39 cellular contexts compared by ENCODE assay signal in the genomic region with DNA sequence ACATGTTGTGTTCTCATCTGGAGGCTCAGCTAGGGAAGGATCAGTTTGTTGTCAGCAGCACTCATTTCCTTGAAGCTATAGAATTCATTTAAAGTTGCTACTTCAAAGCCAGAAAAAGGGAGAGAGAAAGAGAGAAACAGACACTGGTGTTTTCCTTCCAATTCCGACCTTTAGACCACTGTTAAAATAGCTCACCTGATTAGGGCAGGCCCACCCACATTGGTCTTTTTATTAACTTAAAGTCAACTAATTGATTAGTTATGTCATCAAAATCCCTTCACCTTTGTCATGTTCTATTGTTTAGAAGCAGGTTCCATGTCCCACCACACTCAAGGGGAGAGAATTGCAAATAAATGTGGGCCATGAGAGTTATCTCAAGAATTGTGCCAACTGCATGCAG.
"Had no signal": no experiment of that assay in that cellular context is flagged by ENCODE, and none has a peak within 500 bp of the region (broad histone marks: within the 10 kb centered on the region; RNA-seq: fewer than 3 reads in every experiment).

No MANE protein-coding gene starts in this region.

- H3K4me3 Mint-ChIP-seq: activated naive CD4-positive, alpha-beta T cell treated with anti-CD3 and anti-CD28 coated beads for 36 hours; activated naive CD4-positive, alpha-beta T cell treated with anti-CD3 and anti-CD28 coated beads, Interleukin-2, amount 10 ng/mL, durations not matched to agents 7 days and 5 days; activated naive CD4-positive, alpha-beta T cell treated with anti-CD3 and anti-CD28 coated beads, Interleukin-2, amount 50 U/mL, for 24 hours; activated naive CD8-positive, alpha-beta T cell; activated naive CD8-positive, alpha-beta T cell treated with anti-CD3 and anti-CD28 coated beads for 36 hours; activated naive CD8-positive, alpha-beta T cell treated with anti-CD3 and anti-CD28 coated beads, Interleukin-2, amount 10 ng/mL, durations not matched to agents 7 days and 5 days; activated naive CD8-positive, alpha-beta T cell treated with anti-CD3 and anti-CD28 coated beads, Interleukin-2, amount 50 U/mL, for 24 hours; activated T-cell treated with anti-CD3 and anti-CD28 coated beads, Interleukin-2, amount 50 U/mL, for 24 hours; activated T-cell treated with anti-CD3 and anti-CD28 coated beads, Interleukin-2, amount 50 U/mL, for 4 hours; activated T-cell treated with anti-CD3 and anti-CD28 coated beads, Interleukin-2, amount 50 U/mL, for 72 hours; activated T-helper 1 cell treated with anti-CD3 and anti-CD28 coated beads, Interleukin-12 subunit alpha, Interleukin-12 subunit beta, Interleukin-2, Interleukin-4 antibody, amounts not matched to agents 30 ng/mL and 10 ng/mL and 1 ng/mL, durations not matched to agents 14 hours and 24 hours and 36 hours; activated T-helper 17 cell treated with anti-CD3 and anti-CD28 coated beads, Interleukin-2, amount 50 U/mL, for 72 hours; brain; central memory CD8-positive, alpha-beta T cell had no signal

- H3K9me3 ChIP-seq: adrenal gland, ascending aorta, body of pancreas had no signal

- DNase-seq: activated effector memory CD4-positive, alpha-beta T cell treated with anti-CD3 and anti-CD28 coated beads, Interleukin-2, amount 50 U/mL, for 16 hours; activated effector memory CD4-positive, alpha-beta T cell treated with Interleukin-2 at 50 U/mL for 16 hours; activated gamma-delta T cell; activated gamma-delta T cell treated with Interleukin-2 at 50 U/mL for 16 hours; activated naive CD4-positive, alpha-beta T cell; activated naive CD4-positive, alpha-beta T cell treated with anti-CD3 and anti-CD28 coated beads for 36 hours; activated naive CD4-positive, alpha-beta T cell treated with anti-CD3 and anti-CD28 coated beads, Interleukin-2, amount 10 ng/mL, durations not matched to agents 7 days and 5 days; activated naive CD4-positive, alpha-beta T cell treated with anti-CD3 and anti-CD28 coated beads, Interleukin-2, amount 50 U/mL, for 16 hours; activated naive CD4-positive, alpha-beta T cell treated with Interleukin-2 at 50 U/mL for 16 hours; activated naive CD8-positive, alpha-beta T cell treated with anti-CD3 and anti-CD28 coated beads for 36 hours; activated naive CD8-positive, alpha-beta T cell treated with anti-CD3 and anti-CD28 coated beads, Interleukin-2, amount 10 ng/mL, durations not matched to agents 7 days and 5 days; activated naive CD8-positive, alpha-beta T cell treated with anti-CD3 and anti-CD28 coated beads, Interleukin-2, amount 50 U/mL, for 24 hours; activated T-cell treated with anti-CD3 and anti-CD28 coated beads, Interleukin-2, amount 50 U/mL, for 1 hour; activated T-cell treated with anti-CD3 and anti-CD28 coated beads, Interleukin-2, amount 50 U/mL, for 24 hours; activated T-cell treated with anti-CD3 and anti-CD28 coated beads, Interleukin-2, amount 50 U/mL, for 4 hours; activated T-cell treated with anti-CD3 and anti-CD28 coated beads, Interleukin-2, amount 50 U/mL, for 48 hours; activated T-cell treated with anti-CD3 and anti-CD28 coated beads, Interleukin-2, amount 50 U/mL, for 72 hours; adrenal gland; amniotic stem cell; amygdala; anterior cingulate cortex; aorta; body of pancreas; brain microvascular endothelial cell; caudate nucleus; cerebellar nuclear complex had no signal

- FAIRE-seq: astrocyte, bronchial epithelial cell had no signal

- H3K27me3 Mint-ChIP-seq: activated naive CD4-positive, alpha-beta T cell treated with anti-CD3 and anti-CD28 coated beads, Interleukin-2, amount 10 ng/mL, durations not matched to agents 7 days and 5 days; activated naive CD4-positive, alpha-beta T cell treated with anti-CD3 and anti-CD28 coated beads, Interleukin-2, amount 50 U/mL, for 24 hours; activated naive CD8-positive, alpha-beta T cell; activated naive CD8-positive, alpha-beta T cell treated with anti-CD3 and anti-CD28 coated beads for 36 hours; activated naive CD8-positive, alpha-beta T cell treated with anti-CD3 and anti-CD28 coated beads, Interleukin-2, amount 10 ng/mL, durations not matched to agents 7 days and 5 days; activated naive CD8-positive, alpha-beta T cell treated with anti-CD3 and anti-CD28 coated beads, Interleukin-2, amount 50 U/mL, for 24 hours; activated T-cell treated with anti-CD3 and anti-CD28 coated beads, Interleukin-2, amount 50 U/mL, for 24 hours; activated T-helper 17 cell treated with anti-CD3 and anti-CD28 coated beads, Interleukin-2, amount 50 U/mL, for 72 hours; brain; central memory CD8-positive, alpha-beta T cell had no signal

- H3K27ac ChIP-seq: adrenal gland, ascending aorta, body of pancreas, brain microvascular endothelial cell, breast epithelium, cardiac muscle cell had no signal

- H3K4me1 ChIP-seq: adrenal gland, ascending aorta, body of pancreas, breast epithelium had no signal

- H3K36me3 ChIP-seq: adrenal gland, ascending aorta, brain microvascular endothelial cell, breast epithelium, cardiac muscle cell had no signal

- H3K27ac Mint-ChIP-seq: activated naive CD4-positive, alpha-beta T cell treated with anti-CD3 and anti-CD28 coated beads for 36 hours; activated naive CD4-positive, alpha-beta T cell treated with anti-CD3 and anti-CD28 coated beads, Interleukin-2, amount 10 ng/mL, durations not matched to agents 7 days and 5 days; activated naive CD4-positive, alpha-beta T cell treated with anti-CD3 and anti-CD28 coated beads, Interleukin-2, amount 50 U/mL, for 24 hours; activated naive CD4-positive, alpha-beta T cell treated with anti-CD3 and anti-CD28 coated beads, Interleukin-2, amount 50 U/mL, for 72 hours; activated naive CD8-positive, alpha-beta T cell; activated naive CD8-positive, alpha-beta T cell treated with anti-CD3 and anti-CD28 coated beads for 36 hours; activated naive CD8-positive, alpha-beta T cell treated with anti-CD3 and anti-CD28 coated beads, Interleukin-2, amount 10 ng/mL, durations not matched to agents 7 days and 5 days; activated naive CD8-positive, alpha-beta T cell treated with anti-CD3 and anti-CD28 coated beads, Interleukin-2, amount 50 U/mL, for 24 hours; activated T-cell treated with anti-CD3 and anti-CD28 coated beads, Interleukin-2, amount 50 U/mL, for 24 hours; activated T-cell treated with anti-CD3 and anti-CD28 coated beads, Interleukin-2, amount 50 U/mL, for 72 hours; activated T-helper 1 cell treated with anti-CD3 and anti-CD28 coated beads, Interleukin-12 subunit alpha, Interleukin-12 subunit beta, Interleukin-2, Interleukin-4 antibody, amounts not matched to agents 30 ng/mL and 10 ng/mL and 1 ng/mL, durations not matched to agents 14 hours and 24 hours and 36 hours; activated T-helper 17 cell treated with anti-CD3 and anti-CD28 coated beads, Interleukin-2, amount 50 U/mL, for 72 hours; activated T-helper 2 cell treated with anti-CD3 and anti-CD28 coated beads, Interferon-gamma antibody, Interleukin-2, Interleukin-4, amounts not matched to agents 10 μg/mL and 5 μg/mL and 100 μg/mL, durations not matched to agents 14 hours and 24 hours and 36 hours; brain had no signal

- ATAC-seq: activated naive CD4-positive, alpha-beta T cell treated with anti-CD3 and anti-CD28 coated beads, Interleukin-2, amount 50 U/mL, for 72 hours; activated naive CD8-positive, alpha-beta T cell treated with anti-CD3 and anti-CD28 coated beads, Interleukin-2, amount 50 U/mL, for 24 hours; activated T-cell treated with anti-CD3 and anti-CD28 coated beads, Interleukin-2, amount 50 U/mL, for 4 hours; activated T-cell treated with anti-CD3 and anti-CD28 coated beads, Interleukin-2, amount 50 U/mL, for 72 hours; activated T-helper 17 cell treated with anti-CD3 and anti-CD28 coated beads, Interleukin-2, amount 50 U/mL, for 72 hours; body of pancreas had no signal

- H3K4me1 Mint-ChIP-seq: activated naive CD4-positive, alpha-beta T cell treated with anti-CD3 and anti-CD28 coated beads, Interleukin-2, amount 10 ng/mL, durations not matched to agents 7 days and 5 days; activated naive CD4-positive, alpha-beta T cell treated with anti-CD3 and anti-CD28 coated beads, Interleukin-2, amount 50 U/mL, for 24 hours; activated naive CD8-positive, alpha-beta T cell treated with anti-CD3 and anti-CD28 coated beads for 36 hours; activated naive CD8-positive, alpha-beta T cell treated with anti-CD3 and anti-CD28 coated beads, Interleukin-2, amount 10 ng/mL, durations not matched to agents 7 days and 5 days; activated naive CD8-positive, alpha-beta T cell treated with anti-CD3 and anti-CD28 coated beads, Interleukin-2, amount 50 U/mL, for 24 hours; activated T-helper 17 cell treated with anti-CD3 and anti-CD28 coated beads, Interleukin-2, amount 50 U/mL, for 72 hours; central memory CD8-positive, alpha-beta T cell had no signal

- H3K27me3 ChIP-seq: adrenal gland, ascending aorta, body of pancreas, brain microvascular endothelial cell, breast epithelium, cardiac muscle cell had no signal

- H3K36me3 Mint-ChIP-seq: activated naive CD4-positive, alpha-beta T cell treated with anti-CD3 and anti-CD28 coated beads, Interleukin-2, amount 10 ng/mL, durations not matched to agents 7 days and 5 days; activated naive CD4-positive, alpha-beta T cell treated with anti-CD3 and anti-CD28 coated beads, Interleukin-2, amount 50 U/mL, for 24 hours; activated naive CD4-positive, alpha-beta T cell treated with anti-CD3 and anti-CD28 coated beads, Interleukin-2, amount 50 U/mL, for 72 hours; activated naive CD8-positive, alpha-beta T cell; activated naive CD8-positive, alpha-beta T cell treated with anti-CD3 and anti-CD28 coated beads for 36 hours; activated naive CD8-positive, alpha-beta T cell treated with anti-CD3 and anti-CD28 coated beads, Interleukin-2, amount 10 ng/mL, durations not matched to agents 7 days and 5 days; brain had no signal

- H3K4me3 ChIP-seq: adrenal gland, ascending aorta, body of pancreas, breast epithelium, cardiac muscle cell had no signal
